ENCODE assay signal across 1 cellular context in the genomic region with DNA sequence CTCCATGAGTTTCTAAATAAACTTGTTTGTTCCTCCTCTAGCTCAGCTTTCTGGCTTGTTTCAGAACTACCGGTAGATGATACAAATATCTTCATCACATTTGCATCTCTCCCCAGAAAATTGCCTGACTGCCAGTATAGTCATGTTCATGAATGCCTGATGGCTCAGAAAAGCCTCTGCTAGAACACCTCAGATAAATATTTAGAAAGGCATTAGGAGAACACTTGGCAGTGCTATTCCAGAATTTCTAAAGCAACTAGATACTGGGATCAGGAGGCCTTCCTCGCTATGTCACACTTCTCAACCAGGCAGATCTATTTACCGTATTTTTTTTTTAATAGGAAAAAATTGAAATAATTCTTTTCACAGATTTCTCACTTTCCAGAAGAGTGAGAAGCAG.
TF ChIP-seq lines count a peak whose summit lies in the region.

No MANE protein-coding gene starts in this region.

TF ChIP-seq in IMR-90, 13 proteins besides CTCF, POLR2A, EP300 and RAD21:
- TF ChIP-seq BHLHE40 (IDR thresholded peaks at IDR 0.05; ENCODE audit: low read depth, low read length) (no peak), NFE2L2 (IDR thresholded peaks at IDR 0.05; ENCODE audit: low read depth, low read length) (no peak), MAZ (IDR thresholded peaks at IDR 0.05; ENCODE audit: borderline replicate concordance, low read depth, low read length) (no peak)
